Comparison of ENCODE assay signal across 21 cellular contexts in genomic region chr11:61131186-61131585, GRCh38. TPM values are rescaled to one million over a fixed set of nuclear protein-coding genes. Genes with fewer than 3 reads are reported as not detected.
"Had no signal": no experiment of that assay in that cellular context is flagged by ENCODE, and none has a peak within 500 bp of the region (broad histone marks: within the 10 kb centered on the region; RNA-seq: fewer than 3 reads in every experiment).

No MANE protein-coding gene starts in this region.

- H3K4me1 ChIP-seq: foreskin keratinocyte had no signal

- DNase-seq: activated CD4-positive, alpha-beta T cell treated with anti-CD3 and anti-CD28 coated beads, Interleukin-2, amount 10 ng/mL, durations not matched to agents 24 days and 14 days; activated CD8-positive, alpha-beta T cell treated with anti-CD3 and anti-CD28 coated beads, Interleukin-2, amount 10 ng/mL, durations not matched to agents 7 days and 5 days; activated gamma-delta T cell treated with Interleukin-2 at 50 U/mL for 16 hours; aorta; dermis blood vessel endothelial cell; effector CD8-positive, alpha-beta T cell; foreskin keratinocyte; hypothalamus; left ventricle myocardium inferior; retina; sigmoid colon; stimulated activated CD4-positive, alpha-beta T cell treated with anti-CD3 and anti-CD28 coated beads, Interleukin-12 subunit alpha, Interleukin-12 subunit beta, amount 100 ng/mL, for 4 hours; stimulated activated CD4-positive, alpha-beta T cell treated with anti-CD3 and anti-CD28 coated beads, Interleukin-4, amount 100 ng/mL, for 4 hours; stimulated activated naive CD8-positive, alpha-beta T cell treated with anti-CD3 and anti-CD28 coated beads, Interleukin-15, amount 100 ng/mL, for 72 hours; transverse colon had no signal

- H3K27me3 ChIP-seq: foreskin keratinocyte, sigmoid colon, transverse colon had no signal

- H3K9me3 ChIP-seq: left ventricle myocardium inferior, sigmoid colon, transverse colon had no signal

- H3K36me3 ChIP-seq: transverse colon had no signal

- H3K4me3 ChIP-seq: left ventricle myocardium inferior, sigmoid colon, transverse colon had no signal

- ATAC-seq: activated CD4-positive, CD25-positive, alpha-beta regulatory T cell treated with anti-CD3 and anti-CD28 coated beads, Interleukin-2, amount 50 U/mL, for 24 hours; activated CD8-positive, alpha-beta T cell treated with anti-CD3 and anti-CD28 coated beads, Interleukin-2, amount 10 ng/mL, durations not matched to agents 7 days and 5 days; activated naive CD4-positive, alpha-beta T cell treated with anti-CD3 and anti-CD28 coated beads, Interleukin-2, amount 50 U/mL, for 72 hours; foreskin keratinocyte; stimulated activated naive CD8-positive, alpha-beta T cell treated with anti-CD3 and anti-CD28 coated beads, Interleukin-15, amount 100 ng/mL, for 72 hours had no signal

- H3K27ac ChIP-seq: foreskin keratinocyte, left ventricle myocardium inferior had no signal

RNA-seq across cellular contexts. Expression of gene CD5, which starts 28.9 kb away (rescaled TPM):
- total RNA-seq: cardiac septum, dermis blood vessel endothelial cell, foreskin keratinocyte, lung microvascular endothelial cell, neural crest cell, temporal lobe had no signal
- polyA plus RNA-seq: foreskin keratinocyte had no signal
